In genomic region chr11:92745186-92745585, GRCh38 we compare ENCODE assay signal across 7 cellular contexts.
"Had no signal": no experiment of that assay in that cellular context is flagged by ENCODE, and none has a peak within 500 bp of the region (broad histone marks: within the 10 kb centered on the region; RNA-seq: fewer than 3 reads in every experiment).

No MANE protein-coding gene starts in this region.

- H3K4me1 Mint-ChIP-seq: IgD-negative memory B cell had no signal

- H3K27ac ChIP-seq: GM23248, HL-60 had no signal

- DNase-seq: GM23248, GOT3, H7, HFFc6 had no signal

- H3K4me3 ChIP-seq: GM23248, HAP-1 had no signal

- H3K36me3 Mint-ChIP-seq: IgD-negative memory B cell had no signal

- H3K36me3 ChIP-seq: HAP-1 had no signal

- H3K27me3 Mint-ChIP-seq: IgD-negative memory B cell had no signal

- H3K4me1 ChIP-seq: HAP-1 had no signal

- H3K9ac ChIP-seq: GM23248 had no signal

- H3K27ac Mint-ChIP-seq: HFFc6 had no signal

- H3K4me3 Mint-ChIP-seq: HFFc6, IgD-negative memory B cell had no signal
